In the genomic region with DNA sequence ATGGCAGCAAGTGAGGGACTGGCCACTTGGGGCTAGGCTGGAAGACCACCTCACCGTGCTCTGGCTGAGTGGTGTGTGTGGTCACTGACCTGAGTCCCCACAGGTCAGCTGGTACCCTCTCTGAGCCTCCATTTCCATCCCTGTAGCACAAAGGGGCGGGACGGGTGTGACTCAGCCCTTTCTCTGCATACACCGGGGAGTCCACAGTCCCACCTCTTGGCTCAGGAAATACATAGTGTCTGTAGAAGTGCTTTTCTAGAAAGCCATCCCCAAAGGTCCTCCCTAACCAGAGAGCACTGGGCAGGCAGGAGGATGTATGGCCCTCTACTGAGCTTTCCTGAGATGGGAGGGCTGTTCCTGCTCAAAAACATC, we compare ENCODE assay signal across 27 cellular contexts. TPM values are rescaled to one million over a fixed set of nuclear protein-coding genes. Genes with fewer than 3 reads are reported as not detected.
A peak's percentile ranks its signal among the peaks of the same experiment; 100 is the strongest.
DNase-seq lines count a peak whose midpoint lies in the region; ATAC-seq lines count a peak whose summit lies in the region.
"Had no signal": no experiment of that assay in that cellular context is flagged by ENCODE, and none has a peak within 500 bp of the region (broad histone marks: within the 10 kb centered on the region; RNA-seq: fewer than 3 reads in every experiment).

No MANE protein-coding gene starts in this region.

- peak overlapping the region; percentile 81 for H2BK12ac ChIP-seq in trophoblast cell (ENCODE audit: low read length)

- no peaks in the 10 kb centered on the region for H3K36me3 Mint-ChIP-seq in activated naive CD4-positive, alpha-beta T cell treated with anti-CD3 and anti-CD28 coated beads for 36 hours (ENCODE audit: low read depth)
- H3K36me3 Mint-ChIP-seq in activated T-helper 17 cell treated with anti-CD3 and anti-CD28 coated beads, Interleukin-2, amount 50 U/mL, for 72 hours (ENCODE audit: low read depth): no peaks in the 10 kb centered on the region
- H3K36me3 Mint-ChIP-seq: CD14-positive monocyte, WTC11 had no signal

- H2AK5ac ChIP-seq in trophoblast cell (ENCODE audit: low read length): peak overlapping the region; percentile 1

- CTCF ChIA-PET in activated naive CD4-positive, alpha-beta T cell treated with anti-CD3 and anti-CD28 coated beads for 36 hours (lab: Charles Lee): interaction anchor here (0.7 kb wide), 1 partner anchor 195 kb away, joined by 3 read pairs; no protein-coding TSS in a partner anchor

- H2AFZ ChIP-seq in trophoblast cell (ENCODE audit: insufficient read depth, low read length, poor library complexity): no peak overlapping the region

- peak overlapping the region; percentile 56 for H3K14ac ChIP-seq in trophoblast cell (ENCODE audit: low read length)

- H3K4me3 ChIP-seq in trophoblast cell (ENCODE audit: low read depth, low read length): no peak overlapping the region
- H3K4me3 ChIP-seq: adrenal gland, cardiac muscle cell, gastroesophageal sphincter, SJSA1, skin epidermis had no signal

- peaks cover 13% of the 10 kb centered on the region for H3K4me1 Mint-ChIP-seq in activated naive CD4-positive, alpha-beta T cell treated with anti-CD3 and anti-CD28 coated beads for 36 hours (ENCODE audit: low read depth)
- H3K4me1 Mint-ChIP-seq in activated T-helper 17 cell treated with anti-CD3 and anti-CD28 coated beads, Interleukin-2, amount 50 U/mL, for 72 hours: peaks cover 21% of the 10 kb centered on the region

- no peak overlapping the region for H3K23ac ChIP-seq in trophoblast cell (ENCODE audit: low read length)

- no peak overlapping the region for H4K12ac ChIP-seq in trophoblast cell (ENCODE audit: low read depth, low read length)

- H3K79me1 ChIP-seq in trophoblast cell (ENCODE audit: low read length): peaks cover 25% of the 10 kb centered on the region

- DNase-seq in activated naive CD4-positive, alpha-beta T cell treated with anti-CD3 and anti-CD28 coated beads for 36 hours: peak; percentile 31
- no peak for DNase-seq in activated naive CD4-positive, alpha-beta T cell treated with Interleukin-2 at 50 U/mL for 16 hours
- DNase-seq in HPDE6-E6E7 (ENCODE audit: extremely low spot score): peak; percentile 46
- no peak for DNase-seq in trophoblast cell
- no peak for DNase-seq in COR-L47 (lab: John Stamatoyannopoulos, UW)
- DNase-seq in NCI-H524 (lab: John Stamatoyannopoulos, UW): no peak
- no peak for DNase-seq in dedifferentiated amniotic fluid mesenchymal stem cell (ENCODE audit: extremely low spot score)
- DNase-seq: ACHN; adrenal gland; erythroblast; left colon; NCI-H1092; NCI-H2081; NCI-H510A treated with DMSO at 0.1 percent for 48 hours; stimulated activated CD4-positive, alpha-beta T cell treated with anti-CD3 and anti-CD28 coated beads, Interleukin-4, amount 100 ng/mL, for 24 hours had no signal

- H3K79me2 ChIP-seq in trophoblast cell (ENCODE audit: control insufficient read depth, insufficient read depth, low read length, poor library complexity): no peaks in the 10 kb centered on the region

- peak overlapping the region; percentile 11 for H3K18ac ChIP-seq in trophoblast cell (ENCODE audit: low read length)

- H2BK120ac ChIP-seq in trophoblast cell (ENCODE audit: insufficient read depth, low read length, poor library complexity): peak overlapping the region; percentile 82

- H3K4me2 ChIP-seq in trophoblast cell (ENCODE audit: low read length): no peak overlapping the region

- H3K9me3 ChIP-seq in trophoblast cell (ENCODE audit: insufficient read depth, low read depth, low read length): no peaks in the 10 kb centered on the region
- H3K9me3 ChIP-seq: adrenal gland, gastroesophageal sphincter, SJSA1 had no signal

- ATAC-seq in activated T-helper 17 cell treated with anti-CD3 and anti-CD28 coated beads, Interleukin-2, amount 50 U/mL, for 72 hours (replicated peaks): peak; percentile 43
- ATAC-seq: gastroesophageal sphincter, left colon, WTC11 had no signal

- no peak overlapping the region for H3K4me3 Mint-ChIP-seq in activated naive CD4-positive, alpha-beta T cell treated with anti-CD3 and anti-CD28 coated beads for 36 hours
- H3K4me3 Mint-ChIP-seq in activated T-helper 17 cell treated with anti-CD3 and anti-CD28 coated beads, Interleukin-2, amount 50 U/mL, for 72 hours: no peak overlapping the region
- H3K4me3 Mint-ChIP-seq: CD14-positive monocyte, WTC11 had no signal

- no peaks in the 10 kb centered on the region for H3K36me3 ChIP-seq in trophoblast cell (ENCODE audit: control insufficient read depth in 1 of 2, insufficient read depth in 2 of 2, low read length in 2 of 2)
- H3K36me3 ChIP-seq: adrenal gland, cardiac muscle cell, gastroesophageal sphincter, SJSA1 had no signal

- peak overlapping the region; percentile 87 for H4K91ac ChIP-seq in trophoblast cell (ENCODE audit: low read depth, low read length)

- H3K4me1 ChIP-seq in trophoblast cell (ENCODE audit: control insufficient read depth in 1 of 2, insufficient read depth in 2 of 2, low read length in 2 of 2): peaks cover 34 to 35% of the 10 kb centered on the region in 2 experiments
- H3K4me1 ChIP-seq: adrenal gland, gastroesophageal sphincter, SJSA1 had no signal

- intact Hi-C loops in activated naive CD4-positive, alpha-beta T cell treated with anti-CD3 and anti-CD28 coated beads for 36 hours (cut with micrococcal nuclease): no loop called here

- H3K27ac ChIP-seq in trophoblast cell (ENCODE audit: low read depth, low read length): no peak overlapping the region
- H3K27ac ChIP-seq: adrenal gland, cardiac muscle cell, gastroesophageal sphincter, HL-60, SJSA1 had no signal

- H3K9me3 Mint-ChIP-seq in activated naive CD4-positive, alpha-beta T cell treated with anti-CD3 and anti-CD28 coated beads for 36 hours: no peaks in the 10 kb centered on the region
- H3K9me3 Mint-ChIP-seq in activated T-helper 17 cell treated with anti-CD3 and anti-CD28 coated beads, Interleukin-2, amount 50 U/mL, for 72 hours: no peaks in the 10 kb centered on the region
- H3K9me3 Mint-ChIP-seq: WTC11 had no signal

- WGBS in trophoblast cell (ENCODE audit: extremely low coverage, insufficient coverage, insufficient read length): no CpG with 5 or more reads among the region's 4 CpGs

- no peak overlapping the region for H3K4ac ChIP-seq in trophoblast cell (ENCODE audit: low read depth, low read length)

- no peaks in the 10 kb centered on the region for H3K27me3 ChIP-seq in trophoblast cell (ENCODE audit: insufficient read depth, low read length)

- H3K27ac Mint-ChIP-seq in activated naive CD4-positive, alpha-beta T cell treated with anti-CD3 and anti-CD28 coated beads for 36 hours: no peak overlapping the region
- H3K27ac Mint-ChIP-seq in activated T-helper 17 cell treated with anti-CD3 and anti-CD28 coated beads, Interleukin-2, amount 50 U/mL, for 72 hours: peak overlapping the region; percentile 76
- H3K27ac Mint-ChIP-seq: progenitor cell of endocrine pancreas, WTC11 had no signal

- no peak overlapping the region for H3K9ac ChIP-seq in trophoblast cell (ENCODE audit: low read length)

- H3K27me3 Mint-ChIP-seq in activated naive CD4-positive, alpha-beta T cell treated with anti-CD3 and anti-CD28 coated beads for 36 hours (ENCODE audit: low read depth): no peaks in the 10 kb centered on the region
- H3K27me3 Mint-ChIP-seq in activated T-helper 17 cell treated with anti-CD3 and anti-CD28 coated beads, Interleukin-2, amount 50 U/mL, for 72 hours: no peaks in the 10 kb centered on the region

- no peak overlapping the region for H4K8ac ChIP-seq in trophoblast cell (ENCODE audit: low read depth, low read length)

- H2BK5ac ChIP-seq in trophoblast cell (ENCODE audit: low read depth, low read length, poor library complexity): no peak overlapping the region

RNA-seq across cellular contexts. Expression of a gene that starts 27.2 kb away (rescaled TPM):
- under 1 TPM; 0.07 to 0.10 TPM for total RNA-seq in activated naive CD4-positive, alpha-beta T cell treated with anti-CD3 and anti-CD28 coated beads for 36 hours
- total RNA-seq in activated T-helper 17 cell treated with anti-CD3 and anti-CD28 coated beads, Interleukin-2, amount 50 U/mL, for 72 hours: under 1 TPM; 0.11 to 0.29 TPM
- polyA plus RNA-seq in trophoblast cell (2013): 0.37 and 0.46 TPM in 2 replicates
- total RNA-seq: cardiac muscle cell; left colon; OCI-LY7; progenitor cell of endocrine pancreas; SJSA1; T-helper 2 cell treated with Interferon-gamma antibody and Interleukin-4, amounts not matched to agents 100 ng/mL and 5 ng/mL, for 36 hours; urinary bladder had no signal
- polyA plus RNA-seq: adrenal gland, cardiac muscle cell, CD14-positive monocyte had no signal

Comparison
In these comparisons a context has a peak if more than half of its experiments do, and no peak if none do; other contexts are left out.
1. DNase-seq: peak in activated naive CD4-positive, alpha-beta T cell treated with anti-CD3 and anti-CD28 coated beads for 36 hours (single experiment) and HPDE6-E6E7 (single experiment); none in activated naive CD4-positive, alpha-beta T cell treated with Interleukin-2 at 50 U/mL for 16 hours (single experiment), trophoblast cell (0 of 2), COR-L47 (single experiment), NCI-H524 (0 of 2) and dedifferentiated amniotic fluid mesenchymal stem cell (single experiment).